8 cellular contexts compared by ENCODE assay signal in genomic region chr17:46192211-46192483, GRCh38. TPM values are rescaled to one million over a fixed set of nuclear protein-coding genes. Genes with fewer than 3 reads are reported as not detected.
A peak's percentile ranks its signal among the peaks of the same experiment; 100 is the strongest.
DNase-seq lines count a peak whose midpoint lies in the region; ATAC-seq and TF ChIP-seq lines count a peak whose summit lies in the region.

No MANE protein-coding gene starts in this region.

- H3K36me3 ChIP-seq in SK-N-MC (ENCODE audit: insufficient read depth, low read length) = peaks cover 5% of the 10 kb centered on the region
- H3K36me3 ChIP-seq in gastrocnemius medialis = no peaks in the 10 kb centered on the region

- peak overlapping the region; percentile 83 for H3K4me3 ChIP-seq in GM12865 (ENCODE audit: low read depth, low read length)
- peak overlapping the region; percentile 87 for H3K4me3 ChIP-seq in SK-N-MC
- peak overlapping the region; percentile 86 for H3K4me3 ChIP-seq in fibroblast of the aortic adventitia (ENCODE audit: low read depth, low read length)
- H3K4me3 ChIP-seq in gastrocnemius medialis = peak overlapping the region; percentile 80 to 95 (median 92)

- peak overlapping the region; percentile 97 for H3K9ac ChIP-seq in SK-N-MC (ENCODE audit: insufficient read length)

- H3K4me1 ChIP-seq in gastrocnemius medialis = peaks cover 48 to 50% of the 10 kb centered on the region in 2 donors

- TF ChIP-seq POLR2A in gastrocnemius medialis (IDR thresholded peaks at IDR 0.05) = no peak

- intact Hi-C loops in gastrocnemius medialis (cut with DNase I; ENCODE audit: low total_unique reads) = loop anchor here (5.0 kb wide), 3 partner anchors 85 to 1045 kb away; partner anchors contain the start of gene HEXIM1
- intact Hi-C loops in left colon (cut with DNase I, micrococcal nuclease) = loop anchor here in 1 of 2 donors (5.0 kb wide), 1 partner anchor 150 kb away; no protein-coding TSS in a partner anchor

- in situ Hi-C loops in gastrocnemius medialis (cut with MboI; ENCODE audit: low sequenced_read_pairs in 4 of 4) = no loop called here

- no peak for ATAC-seq in gastrocnemius medialis
- no peak for ATAC-seq in left colon
- ATAC-seq in HG03108 (IDR thresholded peaks at IDR 0.05; ENCODE audit: unreplicated experiment) = no peak
- no peak for ATAC-seq in GM21576 (IDR thresholded peaks at IDR 0.05; ENCODE audit: unreplicated experiment)

- no peak for TF ChIP-seq CTCF in GM12865 (IDR thresholded peaks at IDR 0.05; ENCODE audit: insufficient read depth, low read depth, low read length, missing control alignments)
- no peak for TF ChIP-seq CTCF in fibroblast of the aortic adventitia (IDR thresholded peaks at IDR 0.05; ENCODE audit: insufficient read depth, low read length)
- no peak for TF ChIP-seq CTCF in gastrocnemius medialis (IDR thresholded peaks at IDR 0.05 in 4 of 5, conservative IDR thresholded peaks at IDR 0.05 in 1 of 5)

- H3K9me3 ChIP-seq in SK-N-MC (ENCODE audit: low read depth, low read length) (no peaks in the 10 kb centered on the region), gastrocnemius medialis (no peaks in the 10 kb centered on the region)

- no peak for DNase-seq in GM12865 (ENCODE audit: low read depth)
- DNase-seq in SK-N-MC (ENCODE audit: low read depth, low spot score) = no peak
- DNase-seq in fibroblast of the aortic adventitia (ENCODE audit: low read depth) = no peak
- no peak for DNase-seq in gastrocnemius medialis
- no peak for DNase-seq in left colon
- no peak for DNase-seq in activated CD4-positive, alpha-beta T cell treated with anti-CD3 and anti-CD28 coated beads, Interleukin-2, amount 50 U/mL, for 4 hours

- H3K27me3 ChIP-seq in gastrocnemius medialis = no peaks in the 10 kb centered on the region

- H3K27ac ChIP-seq in SK-N-MC = peak overlapping the region; percentile 96
- peak overlapping the region; percentile 91 to 99 (median 98) for H3K27ac ChIP-seq in gastrocnemius medialis

RNA-seq across cellular contexts. Expression of gene KANSL1, which starts 1.1 kb away (rescaled TPM):
- total RNA-seq in fibroblast of the aortic adventitia (ENCODE audit: low replicate concordance) (63.2 and 218 TPM in 2 replicates), gastrocnemius medialis (10 to 100 TPM; 19.9 to 35.9 (median 31.2) TPM), left colon (10 to 100 TPM; 79.4 to 81.9 TPM)
